8 cellular contexts compared by ENCODE assay signal in the genomic region with DNA sequence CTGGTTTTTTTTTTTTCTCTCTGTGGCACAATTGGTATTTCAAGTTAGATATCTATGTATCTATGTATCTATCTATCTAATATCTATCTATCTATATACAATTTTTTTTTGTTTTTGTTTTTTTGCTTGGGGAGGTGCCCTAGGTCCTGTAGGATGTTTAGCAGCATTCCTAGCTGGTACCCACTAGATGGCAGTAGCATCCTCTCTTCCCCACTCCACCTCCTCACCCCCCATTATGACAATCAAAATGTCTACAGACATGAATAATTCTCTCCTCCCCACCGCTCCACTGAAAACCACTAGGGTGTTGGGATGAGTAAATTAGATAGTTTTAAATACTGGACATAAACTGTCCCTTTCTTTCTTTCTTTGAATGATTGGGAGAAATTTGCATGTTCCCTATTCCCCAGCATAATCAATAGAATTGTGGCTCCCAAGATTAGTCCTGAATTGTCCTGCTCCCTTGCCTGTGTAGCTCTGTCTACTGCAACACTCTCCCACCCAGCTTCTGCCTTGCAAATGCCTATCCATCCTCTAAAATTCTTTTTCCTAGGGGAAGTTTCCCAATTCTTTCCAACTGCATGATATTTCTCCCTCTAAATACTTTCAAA.
DNase-seq lines count a peak whose midpoint lies in the region; ATAC-seq and TF ChIP-seq lines count a peak whose summit lies in the region.

No MANE protein-coding gene starts in this region.

- H3K4me3 ChIP-seq in AG10803 (ENCODE audit: low read length): no peak overlapping the region
- no peak overlapping the region for H3K4me3 ChIP-seq in Panc1 (ENCODE audit: low read depth in 2 of 2, low read length in 2 of 2)

- DNase-seq in AG10803 (ENCODE audit: low read depth): peak; percentile 57
- DNase-seq in Panc1 (ENCODE audit: low read depth, low spot score): peak; percentile 27
- DNase-seq in fibroblast of gingiva (ENCODE audit: low read depth): peak; percentile 34
- peak; percentile 28 for DNase-seq in stromal cell of bone marrow (ENCODE audit: low read depth)
- no peak for DNase-seq in stimulated activated CD4-positive, alpha-beta T cell treated with anti-CD3 and anti-CD28 coated beads, Interleukin-2, amount 100 ng/mL, for 24 hours
- no peak for DNase-seq in NCI-H2029 (lab: John Stamatoyannopoulos, UW)

- in situ Hi-C loops in Panc1 (cut with HindIII; ENCODE audit: low pct_unique_long_range_greater_than_20kb, low sequenced_read_pairs): no loop called here

- POLR2A ChIA-PET in Panc1 (lab: Charles Lee): no interaction called here

- peak; percentile 90 for TF ChIP-seq CTCF in AG10803 (conservative IDR thresholded peaks at IDR 0.05; ENCODE audit: low read length)
- TF ChIP-seq CTCF in Panc1 (IDR thresholded peaks at IDR 0.05): peak; percentile 80

- no peaks in the 10 kb centered on the region for H3K4me1 ChIP-seq in Panc1 (ENCODE audit: control insufficient read depth, insufficient read depth, low read length)

- ATAC-seq in GM18858 (IDR thresholded peaks at IDR 0.05; ENCODE audit: unreplicated experiment) (peak; percentile 76), HG03159 (IDR thresholded peaks at IDR 0.05; ENCODE audit: unreplicated experiment) (peak; percentile 75), Panc1 (peak; percentile 88)

- intact Hi-C loops in Panc1 (cut with micrococcal nuclease; ENCODE audit: unreplicated experiment): no loop called here

- H3K9me3 ChIP-seq in Panc1 (ENCODE audit: control insufficient read depth, insufficient read depth, low read depth, low read length): no peaks in the 10 kb centered on the region

- no peaks in the 10 kb centered on the region for H3K27me3 ChIP-seq in Panc1 (ENCODE audit: control insufficient read depth, insufficient read depth, low read length)

- CTCF ChIA-PET in Panc1 (lab: Charles Lee): interaction anchor here (0.7 to 1.0 kb wide), 3 partner anchors 418 to 896 kb away, joined by 3 to 7 read pairs (median 4); no protein-coding TSS in a partner anchor

- BruUV-seq in Panc1 (replicated peaks; lab: Mats Ljungman, UMichigan): no TSS peak

- no peaks in the 10 kb centered on the region for H3K36me3 ChIP-seq in Panc1 (ENCODE audit: control insufficient read depth, insufficient read depth, low read length)

- H3K27ac ChIP-seq in Panc1 (ENCODE audit: low read length): peak overlapping the region; percentile 18; the same call in 1 of the 2 replicates

Comparison
In these comparisons a context has a peak if more than half of its experiments do, and no peak if none do; other contexts are left out.
1. DNase-seq: peak in AG10803 (single experiment), Panc1 (single experiment), fibroblast of gingiva (single experiment) and stromal cell of bone marrow (single experiment); none in stimulated activated CD4-positive, alpha-beta T cell treated with anti-CD3 and anti-CD28 coated beads, Interleukin-2, amount 100 ng/mL, for 24 hours (0 of 2) and NCI-H2029 (single experiment).
2. Peak in every context shown above with its lines, with median percentiles within 50 percentile points of each other: ATAC-seq.